In the genomic region with DNA sequence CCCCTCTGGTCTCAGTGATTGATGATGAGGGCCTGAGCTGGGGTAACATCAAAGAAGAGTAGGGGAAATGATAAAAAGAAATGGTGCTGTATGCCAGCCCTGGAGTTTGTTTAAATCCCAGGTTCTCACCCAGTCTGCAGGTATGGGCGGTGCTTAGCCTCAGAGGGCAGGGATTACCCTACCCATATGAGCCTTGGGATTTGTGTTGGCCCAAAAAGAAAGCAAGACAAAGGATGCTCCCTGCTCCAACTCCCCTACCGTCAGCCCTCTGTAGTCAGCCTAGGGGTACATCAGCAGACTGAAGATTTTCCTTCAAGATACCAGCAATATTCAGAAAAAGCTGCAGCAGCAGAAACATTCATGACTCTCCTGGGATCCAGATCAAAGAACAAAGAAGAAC, we compare ENCODE assay signal across 19 cellular contexts.
DNase-seq lines count a peak whose midpoint lies in the region; ATAC-seq and TF ChIP-seq lines count a peak whose summit lies in the region.
"Had no signal": no experiment of that assay in that cellular context is flagged by ENCODE, and none has a peak within 500 bp of the region (broad histone marks: within the 10 kb centered on the region; RNA-seq: fewer than 3 reads in every experiment).

No MANE protein-coding gene starts in this region.

- no peaks in the 10 kb centered on the region for H3K36me3 ChIP-seq in Caco-2 (ENCODE audit: control insufficient read depth, insufficient read depth, low read length)
- H3K36me3 ChIP-seq: BE2C had no signal

- no peak for DNase-seq in WTC11 (ENCODE audit: low spot score)
- DNase-seq in nephron progenitor cell: no peak
- no peak for DNase-seq in stimulated activated effector memory CD8-positive, alpha-beta T cell treated with anti-CD3 and anti-CD28 coated beads, Interleukin-12 subunit alpha, Interleukin-12 subunit beta, amount 100 ng/mL, for 72 hours (ENCODE audit: low spot score in 2 of 2)
- DNase-seq in stimulated activated naive CD8-positive, alpha-beta T cell treated with anti-CD3 and anti-CD28 coated beads, Interleukin-15, amount 100 ng/mL, for 72 hours: no peak
- no peak for DNase-seq in Caco-2
- DNase-seq: ACHN; BE2C; C1 segment of cervical spinal cord; CD4-positive, CD25-positive, alpha-beta regulatory T cell; CD8-positive, alpha-beta memory T cell; COR-L47; DMS153; DMS79; GDM1; HCEC 1CT; KBM-7 had no signal

- no TSS peak for BruUV-seq in Caco-2 (replicated peaks; lab: Mats Ljungman, UMichigan)

- H3K9me3 Mint-ChIP-seq in WTC11: no peaks in the 10 kb centered on the region
- H3K9me3 Mint-ChIP-seq in nephron progenitor cell: peaks cover 4% of the 10 kb centered on the region
- H3K9me3 Mint-ChIP-seq in stimulated activated effector memory CD8-positive, alpha-beta T cell treated with anti-CD3 and anti-CD28 coated beads, Interleukin-12 subunit alpha, Interleukin-12 subunit beta, amount 100 ng/mL, for 72 hours: no peaks in the 10 kb centered on the region
- peaks cover 4 to 5% of the 10 kb centered on the region in 2 donors for H3K9me3 Mint-ChIP-seq in stimulated activated naive CD8-positive, alpha-beta T cell treated with anti-CD3 and anti-CD28 coated beads, Interleukin-15, amount 100 ng/mL, for 72 hours
- no peaks in the 10 kb centered on the region for H3K9me3 Mint-ChIP-seq in Caco-2 (ENCODE audit: unreplicated experiment)
- H3K9me3 Mint-ChIP-seq: CD8-positive, alpha-beta memory T cell had no signal

- ATAC-seq in WTC11: peak; percentile 85
- ATAC-seq in stimulated activated effector memory CD8-positive, alpha-beta T cell treated with anti-CD3 and anti-CD28 coated beads, Interleukin-12 subunit alpha, Interleukin-12 subunit beta, amount 100 ng/mL, for 72 hours: no peak
- no peak for ATAC-seq in stimulated activated naive CD8-positive, alpha-beta T cell treated with anti-CD3 and anti-CD28 coated beads, Interleukin-15, amount 100 ng/mL, for 72 hours
- ATAC-seq in HG02642 (IDR thresholded peaks at IDR 0.05; ENCODE audit: poor library complexity, unreplicated experiment): no peak
- ATAC-seq: HepG2 had no signal

- intact Hi-C loops in Caco-2 (cut with micrococcal nuclease; ENCODE audit: unreplicated experiment): no loop called here

- CTCF ChIA-PET in WTC11 (lab: Charles Lee): no interaction called here
- CTCF ChIA-PET in Caco-2 (lab: Charles Lee): no interaction called here

- H3K4me1 ChIP-seq in Caco-2: peaks cover 7% of the 10 kb centered on the region; the same call in 1 of the 2 replicates
- H3K4me1 ChIP-seq: BE2C had no signal

- H3K4me3 ChIP-seq in Caco-2 (ENCODE audit: low read depth, low read length): no peak overlapping the region

- H3K4me3 Mint-ChIP-seq in WTC11 (no peak overlapping the region), nephron progenitor cell (peak overlapping the region; percentile 1), Caco-2 (ENCODE audit: unreplicated experiment) (no peak overlapping the region)
- H3K4me3 Mint-ChIP-seq in stimulated activated effector memory CD8-positive, alpha-beta T cell treated with anti-CD3 and anti-CD28 coated beads, Interleukin-12 subunit alpha, Interleukin-12 subunit beta, amount 100 ng/mL, for 72 hours: no peak overlapping the region
- H3K4me3 Mint-ChIP-seq in stimulated activated naive CD8-positive, alpha-beta T cell treated with anti-CD3 and anti-CD28 coated beads, Interleukin-15, amount 100 ng/mL, for 72 hours: no peak overlapping the region
- H3K4me3 Mint-ChIP-seq: CD4-positive, CD25-positive, alpha-beta regulatory T cell; CD8-positive, alpha-beta memory T cell; IgD-negative memory B cell had no signal

- H3K36me3 Mint-ChIP-seq in WTC11 (no peaks in the 10 kb centered on the region), nephron progenitor cell (ENCODE audit: low read depth) (peaks cover 4% of the 10 kb centered on the region), Caco-2 (ENCODE audit: insufficient read depth, unreplicated experiment) (no peaks in the 10 kb centered on the region)
- H3K36me3 Mint-ChIP-seq in stimulated activated effector memory CD8-positive, alpha-beta T cell treated with anti-CD3 and anti-CD28 coated beads, Interleukin-12 subunit alpha, Interleukin-12 subunit beta, amount 100 ng/mL, for 72 hours: no peaks in the 10 kb centered on the region
- H3K36me3 Mint-ChIP-seq: CD4-positive, CD25-positive, alpha-beta regulatory T cell; CD8-positive, alpha-beta memory T cell; IgD-negative memory B cell had no signal

- TF ChIP-seq CTCF in WTC11 (IDR thresholded peaks at IDR 0.05) (no peak), nephron progenitor cell (IDR thresholded peaks at IDR 0.05) (no peak), Caco-2 (IDR thresholded peaks at IDR 0.05; ENCODE audit: insufficient read depth in 1 of 2, low read depth in 1 of 2, low read length in 1 of 2, severe bottlenecking in 1 of 2, unreplicated experiment in 1 of 2) (no peak)

- H3K27ac Mint-ChIP-seq in WTC11: no peak overlapping the region
- no peak overlapping the region for H3K27ac Mint-ChIP-seq in nephron progenitor cell
- H3K27ac Mint-ChIP-seq in stimulated activated effector memory CD8-positive, alpha-beta T cell treated with anti-CD3 and anti-CD28 coated beads, Interleukin-12 subunit alpha, Interleukin-12 subunit beta, amount 100 ng/mL, for 72 hours: peak overlapping the region; percentile 39
- no peak overlapping the region for H3K27ac Mint-ChIP-seq in stimulated activated naive CD8-positive, alpha-beta T cell treated with anti-CD3 and anti-CD28 coated beads, Interleukin-15, amount 100 ng/mL, for 72 hours
- H3K27ac Mint-ChIP-seq in Caco-2 (ENCODE audit: unreplicated experiment): no peak overlapping the region
- H3K27ac Mint-ChIP-seq: CD4-positive, CD25-positive, alpha-beta regulatory T cell; IgD-negative memory B cell had no signal

- H3K9me3 ChIP-seq in Caco-2: no peaks in the 10 kb centered on the region
- H3K9me3 ChIP-seq: BE2C had no signal

- H3K27me3 ChIP-seq in Caco-2 (replicated peaks; ENCODE audit: control insufficient read depth, insufficient read depth, low read length): no peaks in the 10 kb centered on the region
- H3K27me3 ChIP-seq: BE2C had no signal

- no peaks in the 10 kb centered on the region; the same call in 1 of the 2 replicates for H3K27me3 Mint-ChIP-seq in WTC11 (ENCODE audit: low read depth)
- H3K27me3 Mint-ChIP-seq in nephron progenitor cell (ENCODE audit: low read depth, poor library complexity): peaks cover 4% of the 10 kb centered on the region
- peaks cover 6% of the 10 kb centered on the region for H3K27me3 Mint-ChIP-seq in stimulated activated naive CD8-positive, alpha-beta T cell treated with anti-CD3 and anti-CD28 coated beads, Interleukin-15, amount 100 ng/mL, for 72 hours
- peaks cover 6% of the 10 kb centered on the region for H3K27me3 Mint-ChIP-seq in Caco-2 (ENCODE audit: insufficient read depth, unreplicated experiment)
- H3K27me3 Mint-ChIP-seq: CD8-positive, alpha-beta memory T cell had no signal

- POLR2A ChIA-PET in WTC11 (lab: Charles Lee): no interaction called here
- POLR2A ChIA-PET in Caco-2 (lab: Charles Lee): no interaction called here

- H3K4me1 Mint-ChIP-seq in WTC11 (peaks cover 7% of the 10 kb centered on the region), nephron progenitor cell (peaks cover 55% of the 10 kb centered on the region), Caco-2 (ENCODE audit: low read depth, unreplicated experiment) (no peaks in the 10 kb centered on the region)
- H3K4me1 Mint-ChIP-seq in stimulated activated effector memory CD8-positive, alpha-beta T cell treated with anti-CD3 and anti-CD28 coated beads, Interleukin-12 subunit alpha, Interleukin-12 subunit beta, amount 100 ng/mL, for 72 hours: no peaks in the 10 kb centered on the region
- no peaks in the 10 kb centered on the region for H3K4me1 Mint-ChIP-seq in stimulated activated naive CD8-positive, alpha-beta T cell treated with anti-CD3 and anti-CD28 coated beads, Interleukin-15, amount 100 ng/mL, for 72 hours
- H3K4me1 Mint-ChIP-seq: CD4-positive, CD25-positive, alpha-beta regulatory T cell; CD8-positive, alpha-beta memory T cell; IgD-negative memory B cell had no signal

TF ChIP-seq in WTC11, 78 proteins besides CTCF, POLR2A, EP300 and RAD21 (continues in another document):
- no peak for TF ChIP-seq FOXK1 (CRISPR knock-in tag; IDR thresholded peaks at IDR 0.05)
- TF ChIP-seq, protein P1, sequence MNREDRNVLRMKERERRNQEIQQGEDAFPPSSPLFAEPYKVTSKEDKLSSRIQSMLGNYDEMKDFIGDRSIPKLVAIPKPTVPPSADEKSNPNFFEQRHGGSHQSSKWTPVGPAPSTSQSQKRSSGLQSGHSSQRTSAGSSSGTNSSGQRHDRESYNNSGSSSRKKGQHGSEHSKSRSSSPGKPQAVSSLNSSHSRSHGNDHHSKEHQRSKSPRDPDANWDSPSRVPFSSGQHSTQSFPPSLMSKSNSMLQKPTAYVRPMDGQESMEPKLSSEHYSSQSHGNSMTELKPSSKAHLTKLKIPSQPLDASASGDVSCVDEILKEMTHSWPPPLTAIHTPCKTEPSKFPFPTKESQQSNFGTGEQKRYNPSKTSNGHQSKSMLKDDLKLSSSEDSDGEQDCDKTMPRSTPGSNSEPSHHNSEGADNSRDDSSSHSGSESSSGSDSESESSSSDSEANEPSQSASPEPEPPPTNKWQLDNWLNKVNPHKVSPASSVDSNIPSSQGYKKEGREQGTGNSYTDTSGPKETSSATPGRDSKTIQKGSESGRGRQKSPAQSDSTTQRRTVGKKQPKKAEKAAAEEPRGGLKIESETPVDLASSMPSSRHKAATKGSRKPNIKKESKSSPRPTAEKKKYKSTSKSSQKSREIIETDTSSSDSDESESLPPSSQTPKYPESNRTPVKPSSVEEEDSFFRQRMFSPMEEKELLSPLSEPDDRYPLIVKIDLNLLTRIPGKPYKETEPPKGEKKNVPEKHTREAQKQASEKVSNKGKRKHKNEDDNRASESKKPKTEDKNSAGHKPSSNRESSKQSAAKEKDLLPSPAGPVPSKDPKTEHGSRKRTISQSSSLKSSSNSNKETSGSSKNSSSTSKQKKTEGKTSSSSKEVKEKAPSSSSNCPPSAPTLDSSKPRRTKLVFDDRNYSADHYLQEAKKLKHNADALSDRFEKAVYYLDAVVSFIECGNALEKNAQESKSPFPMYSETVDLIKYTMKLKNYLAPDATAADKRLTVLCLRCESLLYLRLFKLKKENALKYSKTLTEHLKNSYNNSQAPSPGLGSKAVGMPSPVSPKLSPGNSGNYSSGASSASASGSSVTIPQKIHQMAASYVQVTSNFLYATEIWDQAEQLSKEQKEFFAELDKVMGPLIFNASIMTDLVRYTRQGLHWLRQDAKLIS (CRISPR knock-in tag; IDR thresholded peaks at IDR 0.05; ENCODE audit: borderline replicate concordance): no peak
- TF ChIP-seq, protein P2, sequence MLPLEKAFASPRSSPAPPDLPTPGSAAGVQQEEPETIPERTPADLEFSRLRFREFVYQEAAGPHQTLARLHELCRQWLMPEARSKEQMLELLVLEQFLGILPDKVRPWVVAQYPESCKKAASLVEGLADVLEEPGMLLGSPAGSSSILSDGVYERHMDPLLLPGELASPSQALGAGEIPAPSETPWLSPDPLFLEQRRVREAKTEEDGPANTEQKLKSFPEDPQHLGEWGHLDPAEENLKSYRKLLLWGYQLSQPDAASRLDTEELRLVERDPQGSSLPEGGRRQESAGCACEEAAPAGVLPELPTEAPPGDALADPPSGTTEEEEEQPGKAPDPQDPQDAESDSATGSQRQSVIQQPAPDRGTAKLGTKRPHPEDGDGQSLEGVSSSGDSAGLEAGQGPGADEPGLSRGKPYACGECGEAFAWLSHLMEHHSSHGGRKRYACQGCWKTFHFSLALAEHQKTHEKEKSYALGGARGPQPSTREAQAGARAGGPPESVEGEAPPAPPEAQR (CRISPR knock-in tag; IDR thresholded peaks at IDR 0.05): no peak
